In genomic region chr1:164637461-164638375, GRCh38 we compare ENCODE assay signal across 8 cellular contexts.
DNase-seq lines count a peak whose midpoint lies in the region; ATAC-seq and TF ChIP-seq lines count a peak whose summit lies in the region.

No MANE protein-coding gene starts in this region.

- H3K4me1 Mint-ChIP-seq in CD4-positive, alpha-beta T cell (ENCODE audit: low read depth): no peaks in the 10 kb centered on the region

- POLR2A ChIA-PET in CD4-positive, alpha-beta T cell (lab: Charles Lee): no interaction called here

- no peak overlapping the region for H3K4me3 ChIP-seq in AG09309 (ENCODE audit: control insufficient read depth, low read depth, low read length)
- no peak overlapping the region for H3K4me3 ChIP-seq in mesodermal cell (ENCODE audit: extremely low read depth, insufficient read depth, low read length, poor library complexity, severe bottlenecking)

- CTCF ChIA-PET in CD4-positive, alpha-beta T cell (lab: Charles Lee): no interaction called here

- no peaks in the 10 kb centered on the region for H3K9me3 Mint-ChIP-seq in CD4-positive, alpha-beta T cell

- peaks cover 30% of the 10 kb centered on the region for H3K4me1 ChIP-seq in mesodermal cell (ENCODE audit: control insufficient read depth, insufficient read depth, low read length, poor library complexity, severe bottlenecking)

- peak overlapping the region; percentile 89 for H3K27ac ChIP-seq in mesodermal cell (ENCODE audit: low read depth, low read length, severe bottlenecking)
- H3K27ac ChIP-seq in CD4-positive, alpha-beta T cell (ENCODE audit: low read depth, low read length): no peak overlapping the region

- intact Hi-C loops in CD4-positive, alpha-beta T cell (cut with DNase I, micrococcal nuclease): no loop called here

- no peaks in the 10 kb centered on the region for H3K36me3 Mint-ChIP-seq in CD4-positive, alpha-beta T cell (ENCODE audit: low read depth)

- no peak overlapping the region for H3K27ac Mint-ChIP-seq in CD4-positive, alpha-beta T cell

- DNase-seq in AG09309 (ENCODE audit: low read depth) (peak; percentile 25), NCI-H2227 (lab: John Stamatoyannopoulos, UW; ENCODE audit: unreplicated experiment) (peak; percentile 93), dedifferentiated amniotic fluid mesenchymal stem cell (ENCODE audit: extremely low spot score) (peak; percentile 40)
- DNase-seq in CD4-positive, alpha-beta T cell: no peak

- peaks cover 4% of the 10 kb centered on the region for H3K36me3 ChIP-seq in mesodermal cell (ENCODE audit: control insufficient read depth, insufficient read depth, low read length)

- no peaks in the 10 kb centered on the region for H3K9me3 ChIP-seq in mesodermal cell (ENCODE audit: control insufficient read depth, low read length)
- no peaks in the 10 kb centered on the region for H3K9me3 ChIP-seq in CD4-positive, alpha-beta T cell (ENCODE audit: control insufficient read depth, low read length)

- no peaks in the 10 kb centered on the region for H3K27me3 ChIP-seq in CD4-positive, alpha-beta T cell (ENCODE audit: control insufficient read depth, insufficient read depth, low read length)

- no peak for TF ChIP-seq CTCF in AG09309 (IDR thresholded peaks at IDR 0.05; ENCODE audit: control insufficient read depth, insufficient read depth, low read depth, low read length, missing control alignments)
- no peak for TF ChIP-seq CTCF in CD4-positive, alpha-beta T cell (IDR thresholded peaks at IDR 0.05)

- no peaks in the 10 kb centered on the region for H3K27me3 Mint-ChIP-seq in CD4-positive, alpha-beta T cell

- 84 to 88% methylated on average over 9 to 11 of the region's 13 CpGs for WGBS in mesodermal cell (ENCODE audit: insufficient coverage in 2 of 2), 2 experiments

- H3K4me3 Mint-ChIP-seq in CD4-positive, alpha-beta T cell: no peak overlapping the region

- ATAC-seq in HG03108 (IDR thresholded peaks at IDR 0.05; ENCODE audit: unreplicated experiment): no peak
- no peak for ATAC-seq in CD4-positive, alpha-beta T cell (ENCODE audit: poor library complexity)
- ATAC-seq in HG03039 (IDR thresholded peaks at IDR 0.05; ENCODE audit: unreplicated experiment): no peak
- no peak for ATAC-seq in GM18868 (IDR thresholded peaks at IDR 0.05; ENCODE audit: unreplicated experiment)

Comparison
In these comparisons a context has a peak if more than half of its experiments do, and no peak if none do; other contexts are left out.
1. DNase-seq: peak in AG09309 (single experiment), NCI-H2227 (single experiment) and dedifferentiated amniotic fluid mesenchymal stem cell (single experiment); none in CD4-positive, alpha-beta T cell (0 of 10).